In the genomic region with DNA sequence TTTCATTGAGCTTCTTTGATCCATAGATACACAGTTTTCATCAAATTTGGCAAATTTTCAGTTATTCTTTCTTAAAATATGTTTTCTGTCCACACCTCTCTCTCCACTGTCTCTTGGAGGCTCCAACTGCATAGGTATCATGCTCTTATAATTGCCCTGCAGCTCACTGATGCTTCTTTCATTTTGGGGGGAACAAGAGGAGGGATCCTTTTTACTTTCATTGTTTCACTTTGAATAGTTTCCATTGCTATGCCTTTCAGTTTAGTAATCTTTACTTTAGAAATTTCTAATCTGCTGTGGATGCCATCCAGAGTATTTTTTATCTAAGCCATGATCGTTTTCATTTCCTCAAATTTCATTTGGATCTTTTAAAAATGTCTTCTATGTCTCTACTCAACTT, we compare ENCODE assay signal across 16 cellular contexts. TPM values are rescaled to one million over a fixed set of nuclear protein-coding genes. Genes with fewer than 3 reads are reported as not detected.
DNase-seq lines count a peak whose midpoint lies in the region; ATAC-seq and TF ChIP-seq lines count a peak whose summit lies in the region.
"Had no signal": no experiment of that assay in that cellular context is flagged by ENCODE, and none has a peak within 500 bp of the region (broad histone marks: within the 10 kb centered on the region; RNA-seq: fewer than 3 reads in every experiment).

No MANE protein-coding gene starts in this region.

- no peaks in the 10 kb centered on the region for H3K9me3 Mint-ChIP-seq in activated CD8-positive, alpha-beta memory T cell treated with anti-CD3 and anti-CD28 coated beads, Interleukin-2, amount 10 ng/mL, durations not matched to agents 7 days and 5 days (ENCODE audit: low read depth)
- H3K9me3 Mint-ChIP-seq in natural killer cell treated with Interleukin-12 subunit alpha and Interleukin-12 subunit beta and Interleukin-15 and Interleukin-18, amount 100 ng/mL, for 72 hours = no peaks in the 10 kb centered on the region
- no peaks in the 10 kb centered on the region for H3K9me3 Mint-ChIP-seq in natural killer cell
- H3K9me3 Mint-ChIP-seq in neural crest cell = no peaks in the 10 kb centered on the region
- H3K9me3 Mint-ChIP-seq: GM23338, H9 had no signal

- CTCF ChIA-PET in activated CD8-positive, alpha-beta memory T cell treated with anti-CD3 and anti-CD28 coated beads, Interleukin-2, amount 10 ng/mL, durations not matched to agents 7 days and 5 days (lab: Charles Lee) = interaction anchor here (2.5 kb wide), 1 partner anchor 12 kb away, joined by 19 read pairs; no protein-coding TSS in a partner anchor

- H3K36me3 Mint-ChIP-seq in activated CD8-positive, alpha-beta memory T cell treated with anti-CD3 and anti-CD28 coated beads, Interleukin-2, amount 10 ng/mL, durations not matched to agents 7 days and 5 days = peaks cover 4% of the 10 kb centered on the region
- H3K36me3 Mint-ChIP-seq in natural killer cell treated with Interleukin-12 subunit alpha and Interleukin-12 subunit beta and Interleukin-15 and Interleukin-18, amount 100 ng/mL, for 72 hours = no peaks in the 10 kb centered on the region
- H3K36me3 Mint-ChIP-seq in natural killer cell = no peaks in the 10 kb centered on the region
- H3K36me3 Mint-ChIP-seq in neural crest cell (ENCODE audit: low read depth) = peaks cover 5% of the 10 kb centered on the region
- H3K36me3 Mint-ChIP-seq: CD4-positive, alpha-beta memory T cell had no signal

- no peak for DNase-seq in activated CD8-positive, alpha-beta memory T cell treated with anti-CD3 and anti-CD28 coated beads, Interleukin-2, amount 10 ng/mL, durations not matched to agents 7 days and 5 days
- DNase-seq in activated CD8-positive, alpha-beta memory T cell treated with anti-CD3 and anti-CD28 coated beads, Interleukin-2, amount 50 U/mL, for 4 hours = no peak
- DNase-seq in natural killer cell treated with Interleukin-12 subunit alpha and Interleukin-12 subunit beta and Interleukin-15 and Interleukin-18, amount 100 ng/mL, for 72 hours (ENCODE audit: low spot score) = no peak
- DNase-seq in natural killer cell = no peak
- DNase-seq in neural crest cell (ENCODE audit: low read depth, low spot score) = no peak
- no peak for DNase-seq in NCI-H345 (lab: John Stamatoyannopoulos, UW)
- DNase-seq: C1 segment of cervical spinal cord; Calu3; CD4-positive, alpha-beta memory T cell; COR-L47; DMS53; DMS79 treated with DMSO at 0.1 percent for 48 hours; GF-D8; H9 had no signal

- TF ChIP-seq CTCF in natural killer cell (IDR thresholded peaks at IDR 0.05) (no peak), neural crest cell (conservative IDR thresholded peaks at IDR 0.05) (no peak)

- peak; percentile 20 for ATAC-seq in activated CD8-positive, alpha-beta memory T cell treated with anti-CD3 and anti-CD28 coated beads, Interleukin-2, amount 10 ng/mL, durations not matched to agents 7 days and 5 days
- ATAC-seq in natural killer cell treated with Interleukin-12 subunit alpha and Interleukin-12 subunit beta and Interleukin-15 and Interleukin-18, amount 100 ng/mL, for 72 hours = no peak
- no peak for ATAC-seq in natural killer cell
- ATAC-seq: GM23338, HCT116 had no signal

- intact Hi-C loops in natural killer cell (cut with micrococcal nuclease) = no loop called here

- no peak overlapping the region for H3K4me3 Mint-ChIP-seq in activated CD8-positive, alpha-beta memory T cell treated with anti-CD3 and anti-CD28 coated beads, Interleukin-2, amount 10 ng/mL, durations not matched to agents 7 days and 5 days
- peak overlapping the region; percentile 9 for H3K4me3 Mint-ChIP-seq in natural killer cell treated with Interleukin-12 subunit alpha and Interleukin-12 subunit beta and Interleukin-15 and Interleukin-18, amount 100 ng/mL, for 72 hours
- H3K4me3 Mint-ChIP-seq in natural killer cell (no peak overlapping the region), neural crest cell (no peak overlapping the region)
- H3K4me3 Mint-ChIP-seq: CD4-positive, alpha-beta memory T cell; GM23338; H9 had no signal

- peaks cover 24% of the 10 kb centered on the region for H3K27me3 Mint-ChIP-seq in activated CD8-positive, alpha-beta memory T cell treated with anti-CD3 and anti-CD28 coated beads, Interleukin-2, amount 10 ng/mL, durations not matched to agents 7 days and 5 days
- H3K27me3 Mint-ChIP-seq in natural killer cell treated with Interleukin-12 subunit alpha and Interleukin-12 subunit beta and Interleukin-15 and Interleukin-18, amount 100 ng/mL, for 72 hours = peaks cover 0 to 3% of the 10 kb centered on the region in 2 donors
- H3K27me3 Mint-ChIP-seq in natural killer cell (ENCODE audit: low read depth in 2 of 2) = peaks cover 0 to 12% of the 10 kb centered on the region in 2 donors
- H3K27me3 Mint-ChIP-seq in neural crest cell (ENCODE audit: low read depth) = no peaks in the 10 kb centered on the region

- H3K27ac Mint-ChIP-seq in activated CD8-positive, alpha-beta memory T cell treated with anti-CD3 and anti-CD28 coated beads, Interleukin-2, amount 10 ng/mL, durations not matched to agents 7 days and 5 days = no peak overlapping the region
- H3K27ac Mint-ChIP-seq in natural killer cell treated with Interleukin-12 subunit alpha and Interleukin-12 subunit beta and Interleukin-15 and Interleukin-18, amount 100 ng/mL, for 72 hours = peak overlapping the region in 1 of 2 donors; percentile 34
- H3K27ac Mint-ChIP-seq in natural killer cell (no peak overlapping the region), neural crest cell (ENCODE audit: unreplicated experiment) (peak overlapping the region; percentile 7)
- H3K27ac Mint-ChIP-seq: CD4-positive, alpha-beta memory T cell; GM23338; H9 had no signal

- peaks cover 13% of the 10 kb centered on the region for H3K4me1 Mint-ChIP-seq in activated CD8-positive, alpha-beta memory T cell treated with anti-CD3 and anti-CD28 coated beads, Interleukin-2, amount 10 ng/mL, durations not matched to agents 7 days and 5 days
- peaks cover 14 to 19% of the 10 kb centered on the region in 2 donors for H3K4me1 Mint-ChIP-seq in natural killer cell treated with Interleukin-12 subunit alpha and Interleukin-12 subunit beta and Interleukin-15 and Interleukin-18, amount 100 ng/mL, for 72 hours (ENCODE audit: low read depth in 2 of 2)
- H3K4me1 Mint-ChIP-seq in natural killer cell (peaks cover 0 to 13% of the 10 kb centered on the region in 2 donors), neural crest cell (peaks cover 19% of the 10 kb centered on the region)

RNA-seq across cellular contexts. Expression of a gene that starts 32.9 kb away (rescaled TPM):
- total RNA-seq in activated CD8-positive, alpha-beta memory T cell treated with anti-CD3 and anti-CD28 coated beads, Interleukin-2, amount 10 ng/mL, durations not matched to agents 7 days and 5 days = 10 to 100 TPM; 30.3 to 38.5 TPM
- total RNA-seq in natural killer cell treated with Interleukin-12 subunit alpha and Interleukin-12 subunit beta and Interleukin-15 and Interleukin-18, amount 100 ng/mL, for 72 hours = 10 to 100 TPM; 36.3 to 38.8 TPM
- total RNA-seq in natural killer cell (100 to 1,000 TPM; 124 to 161 (median 150) TPM), neural crest cell (40.9 and 41.3 TPM in 2 replicates)
